ENCODE assay signal across 21 cellular contexts in genomic region chr20:53804920-53805894, GRCh38.
DNase-seq lines count a peak whose midpoint lies in the region; ATAC-seq and TF ChIP-seq lines count a peak whose summit lies in the region.
"Had no signal": no experiment of that assay in that cellular context is flagged by ENCODE, and none has a peak within 500 bp of the region (broad histone marks: within the 10 kb centered on the region; RNA-seq: fewer than 3 reads in every experiment).

No MANE protein-coding gene starts in this region.

- no peak for TF ChIP-seq POLR2A in esophagus squamous epithelium (IDR thresholded peaks at IDR 0.05)

- intact Hi-C loops in PC-9 (cut with micrococcal nuclease; ENCODE audit: unreplicated experiment): no loop called here
- intact Hi-C loops in esophagus squamous epithelium (cut with DNase I): no loop called here

- H3K9me2 ChIP-seq in PC-9 (ENCODE audit: insufficient read depth): no peaks in the 10 kb centered on the region

- BruUV-seq in PC-9 (replicated peaks; lab: Mats Ljungman, UMichigan): no TSS peak

- H3K4me3 ChIP-seq in PC-9 (no peak overlapping the region), esophagus squamous epithelium (no peak overlapping the region), smooth muscle cell (no peak overlapping the region)
- H3K4me3 ChIP-seq: BLaER1, cardiac muscle cell, lower lobe of right lung, upper lobe of right lung had no signal

- H2AFZ ChIP-seq in PC-9: peak overlapping the region; percentile 10; the same call in 1 of the 2 replicates
- H2AFZ ChIP-seq in smooth muscle cell (ENCODE audit: low read depth): no peak overlapping the region

- H3K27me3 ChIP-seq in PC-9 (ENCODE audit: insufficient read depth, low read depth) (no peaks in the 10 kb centered on the region), esophagus squamous epithelium (no peaks in the 10 kb centered on the region), smooth muscle cell (ENCODE audit: low read depth) (no peaks in the 10 kb centered on the region)
- H3K27me3 ChIP-seq: BLaER1, cardiac muscle cell, upper lobe of right lung had no signal

- POLR2A ChIA-PET in PC-9 (lab: Charles Lee; ENCODE audit: unreplicated experiment): no interaction called here

- no peak for ATAC-seq in HG02870 (IDR thresholded peaks at IDR 0.05; ENCODE audit: unreplicated experiment)
- ATAC-seq: activated naive CD4-positive, alpha-beta T cell treated with anti-CD3 and anti-CD28 coated beads, Interleukin-2, amount 50 U/mL, for 72 hours; effector memory CD8-positive, alpha-beta T cell; natural killer cell treated with Interleukin-12 subunit alpha and Interleukin-12 subunit beta and Interleukin-15 and Interleukin-18, amount 100 ng/mL, for 72 hours; right cardiac atrium; upper lobe of right lung had no signal

- peak overlapping the region; percentile 92 for H3K27ac ChIP-seq in PC-9
- peak overlapping the region; percentile 14 to 57 (median 37) for H3K27ac ChIP-seq in esophagus squamous epithelium
- peak overlapping the region; percentile 66 for H3K27ac ChIP-seq in smooth muscle cell (ENCODE audit: low read depth)
- H3K27ac ChIP-seq: BLaER1, cardiac muscle cell, lower lobe of right lung, upper lobe of right lung had no signal

- no peaks in the 10 kb centered on the region for H4K20me1 ChIP-seq in PC-9 (ENCODE audit: insufficient read depth)
- no peaks in the 10 kb centered on the region for H4K20me1 ChIP-seq in smooth muscle cell (ENCODE audit: low read depth)
- H4K20me1 ChIP-seq: BLaER1 had no signal

- CTCF ChIA-PET in PC-9 (lab: Charles Lee): no interaction called here

- WGBS in esophagus squamous epithelium, 2 donors: 37 to 64% methylated on average over 8 of the region's 8 CpGs
- 85% methylated on average over 8 of the region's 8 CpGs for WGBS in smooth muscle cell (ENCODE audit: low lambda C conversion rate)

- no peaks in the 10 kb centered on the region for H3K36me3 ChIP-seq in PC-9 (ENCODE audit: low read depth)
- no peaks in the 10 kb centered on the region for H3K36me3 ChIP-seq in esophagus squamous epithelium
- no peaks in the 10 kb centered on the region for H3K36me3 ChIP-seq in smooth muscle cell (ENCODE audit: low read depth)
- H3K36me3 ChIP-seq: BLaER1, cardiac muscle cell, lower lobe of right lung, upper lobe of right lung had no signal

- no peak overlapping the region for H3K9ac ChIP-seq in smooth muscle cell (ENCODE audit: low read depth)
- H3K9ac ChIP-seq: BLaER1 had no signal

- H3F3A ChIP-seq in PC-9 (ENCODE audit: insufficient read depth, low read depth): peaks cover 31% of the 10 kb centered on the region
- H3F3A ChIP-seq in smooth muscle cell (ENCODE audit: low read depth): peaks cover 7% of the 10 kb centered on the region

- no peak for TF ChIP-seq CTCF in PC-9 (conservative IDR thresholded peaks at IDR 0.05)
- peak in 1 of 6 experiments; percentile 10 for TF ChIP-seq CTCF in esophagus squamous epithelium (IDR thresholded peaks at IDR 0.05)
- TF ChIP-seq CTCF in smooth muscle cell (IDR thresholded peaks at IDR 0.05; ENCODE audit: borderline replicate concordance, insufficient read depth, poor library complexity, severe bottlenecking): no peak

- DNase-seq in EL (peak; percentile 36), PC-9 (no peak), esophagus squamous epithelium (lab: John Stamatoyannopoulos, UW) (no peak), smooth muscle cell (lab: John Stamatoyannopoulos, UW; ENCODE audit: unreplicated experiment) (no peak), retina (no peak), NCI-H2029 (lab: John Stamatoyannopoulos, UW) (no peak)
- DNase-seq in activated CD4-positive, alpha-beta T cell treated with anti-CD3 and anti-CD28 coated beads, Interleukin-2, amount 50 U/mL, for 4 hours: no peak
- DNase-seq: activated CD4-positive, CD25-positive, alpha-beta regulatory T cell; activated CD8-positive, alpha-beta memory T cell treated with anti-CD3 and anti-CD28 coated beads, Interleukin-2, amount 50 U/mL, for 4 hours; effector memory CD8-positive, alpha-beta T cell; lower lobe of right lung; NCI-H1436 treated with DMSO at 0.1 percent for 48 hours; NCI-H524 treated with DMSO at 0.1 percent for 48 hours; right cardiac atrium; stimulated activated CD4-positive, alpha-beta T cell treated with anti-CD3 and anti-CD28 coated beads, Interleukin-2, amount 100 ng/mL, for 48 hours; upper lobe of right lung had no signal

- H3K79me2 ChIP-seq in PC-9 (ENCODE audit: low read depth) (no peaks in the 10 kb centered on the region), smooth muscle cell (ENCODE audit: low read depth) (no peaks in the 10 kb centered on the region)

- H3K4me1 ChIP-seq in PC-9 (replicated peaks; ENCODE audit: insufficient read depth) (peaks cover 35% of the 10 kb centered on the region), esophagus squamous epithelium (peaks cover 0 to 50% (median 4%) of the 10 kb centered on the region in 3 donors), smooth muscle cell (ENCODE audit: low read depth) (peaks cover 11% of the 10 kb centered on the region)
- H3K4me1 ChIP-seq: BLaER1, lower lobe of right lung, upper lobe of right lung had no signal

- H3K4me2 ChIP-seq in PC-9 (peak overlapping the region; percentile 59), smooth muscle cell (no peak overlapping the region)
- H3K4me2 ChIP-seq: BLaER1 had no signal

- H3K9me3 ChIP-seq in PC-9 (ENCODE audit: insufficient read depth, low read depth) (no peaks in the 10 kb centered on the region), esophagus squamous epithelium (no peaks in the 10 kb centered on the region), smooth muscle cell (replicated peaks; ENCODE audit: low read depth) (no peaks in the 10 kb centered on the region)
- H3K9me3 ChIP-seq: BLaER1, lower lobe of right lung, upper lobe of right lung had no signal

Comparison
In these comparisons a context has a peak if more than half of its experiments do, and no peak if none do; other contexts are left out.
1. H3K27ac ChIP-seq: peak in every context shown above with its lines; median percentile 92 in PC-9; 66 in smooth muscle cell; 37 in esophagus squamous epithelium.